23 cellular contexts compared by ENCODE assay signal in the genomic region with DNA sequence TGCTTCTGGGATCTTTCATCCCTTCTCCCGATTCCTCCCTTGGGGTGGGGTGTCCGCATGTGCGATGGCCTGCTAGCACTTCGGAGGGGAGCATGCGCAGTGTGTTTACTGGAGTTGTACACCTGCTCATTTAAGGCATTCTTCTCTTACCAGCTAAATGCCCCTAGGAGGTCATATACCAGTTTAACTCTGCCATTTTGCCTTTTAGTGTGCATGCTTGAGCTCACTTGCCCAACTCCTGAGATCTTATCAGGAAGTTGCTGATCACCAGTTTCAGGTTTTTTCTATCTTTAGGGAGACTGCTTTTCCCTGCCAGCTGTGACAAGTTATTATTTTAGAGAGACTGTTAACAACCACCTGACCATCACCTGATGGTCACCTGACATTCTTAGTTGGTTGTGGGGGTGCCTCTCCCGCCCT.
DNase-seq lines count a peak whose midpoint lies in the region; ATAC-seq, FAIRE-seq and TF ChIP-seq lines count a peak whose summit lies in the region.
"Had no signal": no experiment of that assay in that cellular context is flagged by ENCODE, and none has a peak within 500 bp of the region (broad histone marks: within the 10 kb centered on the region; RNA-seq: fewer than 3 reads in every experiment).

No MANE protein-coding gene starts in this region.

- no peak for TF ChIP-seq POLR2A in GM12892 (IDR thresholded peaks at IDR 0.05; ENCODE audit: low read depth, low read length)

- H3K9ac ChIP-seq in BLaER1 = no peak overlapping the region
- no peak overlapping the region for H3K9ac ChIP-seq in keratinocyte (ENCODE audit: control insufficient read depth, extremely low read depth, insufficient read depth, low read length)

- H3K4me1 ChIP-seq in BLaER1 (peaks cover 72% of the 10 kb centered on the region), keratinocyte (ENCODE audit: control insufficient read depth, extremely low read depth, insufficient read depth, low read length) (peaks cover 17% of the 10 kb centered on the region)
- H3K4me1 ChIP-seq: uterus had no signal

- dilution Hi-C loops in keratinocyte (cut with MboI; ENCODE audit: extremely low pct_ligation_motif_present, low sequenced_read_pairs) = no loop called here

- no peaks in the 10 kb centered on the region for H3K36me3 ChIP-seq in BLaER1
- H3K36me3 ChIP-seq in keratinocyte (ENCODE audit: control insufficient read depth in 2 of 2, extremely low read depth in 1 of 2, insufficient read depth in 2 of 2, low read length in 2 of 2) = no peaks in the 10 kb centered on the region
- H3K36me3 ChIP-seq: uterus had no signal

- no peak overlapping the region for H2AFZ ChIP-seq in keratinocyte (ENCODE audit: control insufficient read depth, low read length)

- no peaks in the 10 kb centered on the region for H3K79me2 ChIP-seq in keratinocyte (ENCODE audit: control insufficient read depth, insufficient read depth, low read length)

- no peaks in the 10 kb centered on the region for H3K9me1 ChIP-seq in keratinocyte (ENCODE audit: control insufficient read depth, extremely low read depth, insufficient read depth, low read length)

- no peak for TF ChIP-seq CTCF in keratinocyte (optimal IDR thresholded peaks at IDR 0.05 in 1 of 3, IDR thresholded peaks at IDR 0.05 in 1 of 3, conservative IDR thresholded peaks at IDR 0.05 in 1 of 3; ENCODE audit: extremely low read depth in 1 of 3, insufficient read depth in 2 of 3, low read length in 3 of 3)

- ATAC-seq in GM21360 (IDR thresholded peaks at IDR 0.05; ENCODE audit: unreplicated experiment) (no peak), GM19023 (IDR thresholded peaks at IDR 0.05; ENCODE audit: unreplicated experiment) (no peak)

- H3K4me3 ChIP-seq in BLaER1 = no peak overlapping the region
- H3K4me3 ChIP-seq in keratinocyte (ENCODE audit: control insufficient read depth in 2 of 3, extremely low read depth in 1 of 3, insufficient read depth in 2 of 3, low read depth in 1 of 3, low read length in 3 of 3) = no peak overlapping the region
- H3K4me3 ChIP-seq: lung, uterus had no signal

- FAIRE-seq in GM12892 (lab: Jason Lieb, UNC) = peak; percentile 44
- peak; percentile 17 for FAIRE-seq in keratinocyte (lab: Jason Lieb, UNC)
- FAIRE-seq: G401.6, islet of Langerhans, RCC 7860 had no signal

- H3K9me3 ChIP-seq in BLaER1 (no peaks in the 10 kb centered on the region), keratinocyte (ENCODE audit: control insufficient read depth, low read depth, low read length) (no peaks in the 10 kb centered on the region)
- H3K9me3 ChIP-seq: uterus had no signal

- no peaks in the 10 kb centered on the region for H3K27me3 ChIP-seq in BLaER1
- no peaks in the 10 kb centered on the region for H3K27me3 ChIP-seq in keratinocyte (ENCODE audit: control insufficient read depth, extremely low read depth, insufficient read depth, low read length)
- H3K27me3 ChIP-seq: uterus had no signal

- DNase-seq in GM12892 (ENCODE audit: insufficient read length) (no peak), NCI-H510A (lab: John Stamatoyannopoulos, UW) (peak; percentile 23), keratinocyte (ENCODE audit: low read depth, low spot score) (no peak), medulla oblongata (ENCODE audit: extremely low spot score) (no peak)
- DNase-seq in stimulated activated CD4-positive, alpha-beta T cell treated with anti-CD3 and anti-CD28 coated beads, Interleukin-4, amount 100 ng/mL, for 24 hours = no peak
- DNase-seq: activated CD4-positive, alpha-beta memory T cell treated with anti-CD3 and anti-CD28 coated beads for 36 hours; activated naive CD4-positive, alpha-beta T cell; amygdala; NCI-H1048; NCI-H2107; NCI-H774; nucleus accumbens; stimulated activated CD8-positive, alpha-beta memory T cell treated with anti-CD3 and anti-CD28 coated beads, Interleukin-4, amount 100 ng/mL, for 48 hours; uterus had no signal

- H3K4me2 ChIP-seq in BLaER1 = peak overlapping the region; percentile 70
- H3K4me2 ChIP-seq in keratinocyte (ENCODE audit: control insufficient read depth, extremely low read depth, insufficient read depth, low read depth, low read length) = no peak overlapping the region

- peak overlapping the region; percentile 44; the same call in 1 of the 2 replicates for H3K27ac ChIP-seq in BLaER1
- no peak overlapping the region for H3K27ac ChIP-seq in keratinocyte (ENCODE audit: control insufficient read depth, insufficient read depth, low read length)
- H3K27ac ChIP-seq: C4-2B, epithelial cell of prostate, uterus had no signal

- H4K20me1 ChIP-seq in BLaER1 = no peaks in the 10 kb centered on the region
- no peaks in the 10 kb centered on the region for H4K20me1 ChIP-seq in keratinocyte (ENCODE audit: control insufficient read depth, extremely low read depth, insufficient read depth, low read length)
